In the genomic region with DNA sequence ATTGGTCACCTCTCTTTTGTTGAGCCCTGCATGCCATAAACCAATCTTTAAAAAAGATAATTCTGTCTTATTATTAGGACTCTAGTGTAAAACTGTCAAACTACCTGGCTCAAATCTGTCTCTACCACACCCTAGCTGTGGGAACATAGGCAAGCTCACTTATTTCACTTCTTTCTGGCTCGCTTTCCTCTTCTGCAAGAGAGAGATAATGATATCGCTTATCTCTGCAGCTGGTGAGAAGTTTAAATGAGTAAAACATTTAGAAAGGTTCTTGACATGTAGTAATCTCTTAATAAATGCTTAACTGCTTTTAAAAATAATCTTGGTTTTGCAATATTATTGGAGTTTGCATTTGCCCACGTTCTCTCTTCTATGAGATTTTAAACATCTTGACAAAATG, we compare ENCODE assay signal across 25 cellular contexts.
"Had no signal": no experiment of that assay in that cellular context is flagged by ENCODE, and none has a peak within 500 bp of the region (broad histone marks: within the 10 kb centered on the region; RNA-seq: fewer than 3 reads in every experiment).

No MANE protein-coding gene starts in this region.

- H3K36me3 ChIP-seq: colonic mucosa, esophagus muscularis mucosa, esophagus squamous epithelium, gastrocnemius medialis, gastroesophageal sphincter, heart right ventricle had no signal

- H3K4me3 Mint-ChIP-seq: dendritic cell treated with granulocyte-macrophage colony-stimulating factor and Interleukin-4, amounts not matched to agents 40 ng/mL and 50 ng/mL, for 4 days; effector memory CD8-positive, alpha-beta T cell; endodermal cell had no signal

- H3K79me2 ChIP-seq: hepatocyte had no signal

- H3K4me2 ChIP-seq: hepatocyte had no signal

- H3K4me1 Mint-ChIP-seq: endodermal cell had no signal

- H3K4me3 ChIP-seq: colonic mucosa, coronary artery, dorsolateral prefrontal cortex, esophagus muscularis mucosa, esophagus squamous epithelium, gastrocnemius medialis, gastroesophageal sphincter, heart right ventricle, hepatocyte had no signal

- H3K27ac ChIP-seq: colonic mucosa, coronary artery, dorsolateral prefrontal cortex, epithelial cell of prostate, esophagus muscularis mucosa, esophagus squamous epithelium, foreskin keratinocyte, gastrocnemius medialis, gastroesophageal sphincter, heart right ventricle, hepatocyte had no signal

- ATAC-seq: effector memory CD8-positive, alpha-beta T cell; esophagus mucosa; foreskin keratinocyte; gastrocnemius medialis; gastroesophageal sphincter; heart right ventricle had no signal

- H2AFZ ChIP-seq: hepatocyte had no signal

- H3K27me3 Mint-ChIP-seq: dendritic cell treated with granulocyte-macrophage colony-stimulating factor and Interleukin-4, amounts not matched to agents 40 ng/mL and 50 ng/mL, for 4 days; effector memory CD8-positive, alpha-beta T cell had no signal

- H3K4me1 ChIP-seq: colonic mucosa, esophagus muscularis mucosa, esophagus squamous epithelium, foreskin keratinocyte, gastrocnemius medialis, gastroesophageal sphincter, heart right ventricle had no signal

- H3K9me3 ChIP-seq: colonic mucosa, esophagus squamous epithelium, gastrocnemius medialis had no signal

- H3K27ac Mint-ChIP-seq: dendritic cell treated with granulocyte-macrophage colony-stimulating factor and Interleukin-4, amounts not matched to agents 40 ng/mL and 50 ng/mL, for 4 days; effector memory CD8-positive, alpha-beta T cell; endodermal cell had no signal

- H3K27me3 ChIP-seq: colonic mucosa, dorsolateral prefrontal cortex, esophagus muscularis mucosa, esophagus squamous epithelium, foreskin keratinocyte, gastrocnemius medialis, gastroesophageal sphincter, heart right ventricle, hepatocyte had no signal

- DNase-seq: colonic mucosa; cortex of kidney; dermis blood vessel endothelial cell; dorsolateral prefrontal cortex; effector CD4-positive, alpha-beta T cell; effector CD8-positive, alpha-beta T cell; effector memory CD4-positive, alpha-beta T cell; effector memory CD8-positive, alpha-beta T cell; endodermal cell; erythroblast; esophagus squamous epithelium; foreskin fibroblast; foreskin keratinocyte; foreskin melanocyte; gastrocnemius medialis; glutamatergic neuron; head of caudate nucleus; heart right ventricle had no signal
